10 cellular contexts compared by ENCODE assay signal in genomic region chr12:26750531-26751171, GRCh38.
DNase-seq lines count a peak whose midpoint lies in the region; ATAC-seq lines count a peak whose summit lies in the region.
"Had no signal": no experiment of that assay in that cellular context is flagged by ENCODE, and none has a peak within 500 bp of the region (broad histone marks: within the 10 kb centered on the region; RNA-seq: fewer than 3 reads in every experiment).

No MANE protein-coding gene starts in this region.

- peaks cover 0 to 6% (median 0%) of the 10 kb centered on the region in 6 donors for H3K9me3 Mint-ChIP-seq in immature natural killer cell

- H3K36me3 Mint-ChIP-seq in immature natural killer cell = peaks cover 0 to 6% (median 0%) of the 10 kb centered on the region in 3 donors

- ATAC-seq in GM18868 (IDR thresholded peaks at IDR 0.05; ENCODE audit: unreplicated experiment) (peak; percentile 46), GM21576 (IDR thresholded peaks at IDR 0.05; ENCODE audit: unreplicated experiment) (peak; percentile 36), HG03439 (IDR thresholded peaks at IDR 0.05; ENCODE audit: unreplicated experiment) (peak; percentile 34)
- ATAC-seq: mucosa of descending colon had no signal

- DNase-seq in immature natural killer cell = no peak
- no peak for DNase-seq in DMS114 treated with DMSO at 0.1 percent for 48 hours (lab: John Stamatoyannopoulos, UW; ENCODE audit: unreplicated experiment)
- no peak for DNase-seq in NCI-H2081 treated with DMSO at 0.1 percent for 48 hours (lab: John Stamatoyannopoulos, UW)
- no peak for DNase-seq in NCI-H446 (lab: John Stamatoyannopoulos, UW)
- no peak for DNase-seq in NCI-H345 treated with DMSO at 0.1 percent for 48 hours (lab: John Stamatoyannopoulos, UW; ENCODE audit: unreplicated experiment)
- DNase-seq: IMR-90, mucosa of descending colon had no signal

- H3K4me1 Mint-ChIP-seq in immature natural killer cell = peaks cover 55 to 78% of the 10 kb centered on the region in 2 donors

- peak overlapping the region; percentile 11 to 68 (median 42) for H3K4me3 Mint-ChIP-seq in immature natural killer cell

- peak overlapping the region in 5 of 6 donors; percentile 1 to 51 (median 20) for H3K27ac Mint-ChIP-seq in immature natural killer cell

- no peaks in the 10 kb centered on the region for H3K27me3 Mint-ChIP-seq in immature natural killer cell (ENCODE audit: low read depth in 3 of 3)
